In genomic region chr10:77837248-77837924, GRCh38 we compare ENCODE assay signal across 8 cellular contexts.
DNase-seq lines count a peak whose midpoint lies in the region; ATAC-seq and TF ChIP-seq lines count a peak whose summit lies in the region.

No MANE protein-coding gene starts in this region.

- H3F3A ChIP-seq in smooth muscle cell (ENCODE audit: low read depth) = no peaks in the 10 kb centered on the region

- H3K27me3 ChIP-seq in foreskin keratinocyte (no peaks in the 10 kb centered on the region), smooth muscle cell (ENCODE audit: low read depth) (no peaks in the 10 kb centered on the region)

- H3K79me2 ChIP-seq in smooth muscle cell (ENCODE audit: low read depth) = no peaks in the 10 kb centered on the region

- WGBS in smooth muscle cell (ENCODE audit: low lambda C conversion rate) = 82% methylated on average over 10 of the region's 10 CpGs

- H3K4me3 ChIP-seq in smooth muscle cell = no peak overlapping the region

- peaks cover 3% of the 10 kb centered on the region for H4K20me1 ChIP-seq in smooth muscle cell (ENCODE audit: low read depth)

- H3K36me3 ChIP-seq in smooth muscle cell (ENCODE audit: low read depth) = no peaks in the 10 kb centered on the region

- peak; percentile 76 for DNase-seq in Ammon's horn (ENCODE audit: low spot score)
- peak; percentile 21 for DNase-seq in GM19238 (ENCODE audit: insufficient read length, low spot score)
- DNase-seq in NCI-H524 treated with DMSO at 0.1 percent for 48 hours (lab: John Stamatoyannopoulos, UW) = peak; percentile 70
- DNase-seq in activated CD8-positive, alpha-beta memory T cell treated with anti-CD3 and anti-CD28 coated beads, Interleukin-2, amount 50 U/mL, for 24 hours (ENCODE audit: extremely low read depth) = peak; percentile 26
- DNase-seq in foreskin keratinocyte = peak in 1 of 2 donors; percentile 34
- DNase-seq in stimulated activated CD4-positive, alpha-beta T cell treated with anti-CD3 and anti-CD28 coated beads, Interleukin-4, amount 100 ng/mL, for 4 hours = peak; percentile 41 to 50
- DNase-seq in smooth muscle cell (lab: John Stamatoyannopoulos, UW; ENCODE audit: unreplicated experiment) = no peak

- H3K4me2 ChIP-seq in smooth muscle cell = no peak overlapping the region

- H2AFZ ChIP-seq in smooth muscle cell (ENCODE audit: low read depth) = no peak overlapping the region

- H3K9me3 ChIP-seq in smooth muscle cell (replicated peaks; ENCODE audit: low read depth) = no peaks in the 10 kb centered on the region

- H3K4me1 ChIP-seq in foreskin keratinocyte (no peaks in the 10 kb centered on the region), smooth muscle cell (ENCODE audit: low read depth) (peaks cover 10% of the 10 kb centered on the region)

- H3K9ac ChIP-seq in smooth muscle cell (ENCODE audit: low read depth) = no peak overlapping the region

- TF ChIP-seq CTCF in foreskin keratinocyte (conservative IDR thresholded peaks at IDR 0.05) = peak; percentile 54
- TF ChIP-seq CTCF in smooth muscle cell (IDR thresholded peaks at IDR 0.05; ENCODE audit: borderline replicate concordance, insufficient read depth, poor library complexity, severe bottlenecking) = no peak

- ATAC-seq in HG03196 (IDR thresholded peaks at IDR 0.05; ENCODE audit: unreplicated experiment) (peak; percentile 89), foreskin keratinocyte (peak; percentile 70)

- H3K27ac ChIP-seq in foreskin keratinocyte (no peak overlapping the region), smooth muscle cell (ENCODE audit: low read depth) (no peak overlapping the region)
